Comparison of ENCODE assay signal across 8 cellular contexts in the genomic region with DNA sequence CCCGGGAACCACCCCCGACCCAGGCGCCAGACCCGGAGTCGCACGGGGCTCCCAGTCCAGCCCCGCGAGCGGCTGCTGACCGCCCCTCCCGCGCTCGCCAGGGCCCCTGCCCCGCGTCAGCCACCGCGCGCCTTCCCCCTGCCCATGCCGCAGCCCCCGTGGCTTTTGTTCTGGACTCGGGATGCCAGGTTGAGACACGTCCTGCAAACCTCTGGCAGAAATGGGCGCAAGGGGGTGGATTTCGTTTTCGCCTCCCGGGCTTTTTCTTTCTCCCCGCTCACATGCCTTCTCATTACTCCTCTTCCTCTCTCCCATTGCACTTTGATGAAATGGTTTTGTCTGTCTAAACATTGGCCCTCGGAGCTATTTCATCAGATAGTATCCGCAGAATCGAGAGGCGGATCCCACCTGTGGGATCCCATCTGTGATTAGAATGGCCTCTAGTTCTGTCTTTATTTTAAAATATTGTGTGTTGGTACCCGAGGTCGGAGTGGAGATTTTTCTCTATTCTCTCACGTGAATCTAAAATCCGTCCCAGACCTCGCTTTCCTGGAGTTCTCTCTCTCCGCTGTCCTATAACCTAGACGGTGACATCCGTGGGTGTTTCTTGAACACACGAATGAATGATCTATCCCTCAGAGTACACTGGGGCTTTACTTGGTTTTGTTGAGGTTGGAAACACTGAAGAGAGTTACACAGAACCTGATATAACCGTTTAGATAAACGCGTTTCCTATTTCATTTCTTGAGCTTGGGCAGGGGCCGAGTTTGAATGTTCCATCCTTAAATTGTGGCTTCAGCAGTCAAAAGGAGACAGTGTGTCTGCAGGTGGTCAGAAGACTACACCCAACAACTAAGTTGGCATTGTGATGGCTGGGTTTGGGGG. TPM values are rescaled to one million over a fixed set of nuclear protein-coding genes. Genes with fewer than 3 reads are reported as not detected.
DNase-seq lines count a peak whose midpoint lies in the region; ATAC-seq, FAIRE-seq and TF ChIP-seq lines count a peak whose summit lies in the region.

No MANE protein-coding gene starts in this region.

- 1% methylated on average over 44 of the region's 44 CpGs for WGBS in K562 (ENCODE audit: insufficient coverage, low coverage, missing lambda C conversion rate)
- 9 to 11% methylated on average over 40 to 44 of the region's 44 CpGs for WGBS in lung, 2 donors
- WGBS in urinary bladder: 11% methylated on average over 44 of the region's 44 CpGs

- TF ChIP-seq POLR2A in K562 (conservative IDR thresholded peaks at IDR 0.05): no peak

- H3K4me3 ChIP-seq in GM12865 (ENCODE audit: low read depth, low read length) (peak overlapping the region; percentile 69; the same call in 1 of the 2 replicates), K562 (peak overlapping the region; percentile 81), lung (peak overlapping the region; percentile 49), urinary bladder (ENCODE audit: low read depth, low read length) (peak overlapping the region; percentile 67)

- peak; percentile 22 for ATAC-seq in HG03066 (IDR thresholded peaks at IDR 0.05; ENCODE audit: low read depth, unreplicated experiment)
- ATAC-seq in K562: peak; percentile 64
- no peak for ATAC-seq in lung (ENCODE audit: insufficient read depth, low FRiP score)
- no peak for ATAC-seq in GM18873 (IDR thresholded peaks at IDR 0.05; ENCODE audit: low FRiP score, unreplicated experiment)
- no peak for ATAC-seq in GM19324 (IDR thresholded peaks at IDR 0.05; ENCODE audit: low FRiP score, unreplicated experiment)

- no TSS peak for BruUV-seq in K562 (replicated peaks; lab: Mats Ljungman, UMichigan)

- H3K9ac ChIP-seq in K562 (ENCODE audit: insufficient read depth in 1 of 2, low read depth in 2 of 2, low read length in 2 of 2): peak overlapping the region; percentile 76 to 97

- no peaks in the 10 kb centered on the region for H3K27me3 ChIP-seq in K562 (ENCODE audit: control insufficient read depth in 2 of 2, insufficient read depth in 2 of 2, low read length in 2 of 2)
- H3K27me3 ChIP-seq in lung (ENCODE audit: control insufficient read depth, insufficient read depth): no peaks in the 10 kb centered on the region

- peak overlapping the region; percentile 94 for H2AFZ ChIP-seq in K562 (ENCODE audit: low read depth, low read length)

- no peaks in the 10 kb centered on the region; the same call in 1 of the 2 replicates for H4K20me1 ChIP-seq in K562 (replicated peaks; ENCODE audit: control insufficient read depth, insufficient read depth, low read length)

- H3K9me1 ChIP-seq in K562 (ENCODE audit: control insufficient read depth, insufficient read depth, low read length): no peaks in the 10 kb centered on the region

- H3K36me3 ChIP-seq in K562 (ENCODE audit: control insufficient read depth, insufficient read depth, low read length) (peaks cover 12% of the 10 kb centered on the region; the same call in 1 of the 3 replicates), lung (ENCODE audit: control insufficient read depth in 2 of 2, insufficient read depth in 2 of 2, low read length in 2 of 2) (no peaks in the 10 kb centered on the region), urinary bladder (ENCODE audit: insufficient read depth) (no peaks in the 10 kb centered on the region)

- peak overlapping the region; percentile 90 for H3K4me2 ChIP-seq in K562 (ENCODE audit: insufficient read depth, low read length)

- DNase-seq in GM12865 (ENCODE audit: low read depth) (no peak), K562 (ENCODE audit: extremely low read depth in 1 of 4, low spot score in 3 of 4) (peak; percentile 39 to 51 (median 43)), lung (ENCODE audit: low spot score) (no peak), posterior cingulate gyrus (no peak)

- TF ChIP-seq CTCF in GM12865 (IDR thresholded peaks at IDR 0.05; ENCODE audit: insufficient read depth, low read depth, low read length, missing control alignments): no peak
- TF ChIP-seq CTCF in K562 (IDR thresholded peaks at IDR 0.05 in 2 of 3, conservative IDR thresholded peaks at IDR 0.05 in 1 of 3; ENCODE audit: insufficient read depth in 2 of 3, low read depth in 1 of 3, low read length in 3 of 3): no peak
- no peak for TF ChIP-seq CTCF in lung (IDR thresholded peaks at IDR 0.05; ENCODE audit: control extremely low read depth, extremely low read depth)

- CTCF ChIA-PET in K562 (lab: Yijun Ruan, JAX; ENCODE audit: low intra/inter-chr PET ratio): interaction anchor here (0.6 kb wide), 1 partner anchor 89 kb away, joined by 3 read pairs; no protein-coding TSS in a partner anchor

- POLR2A ChIA-PET in K562 (lab: Yijun Ruan, JAX): interaction anchor here (0.6 to 7.8 kb wide), 15 partner anchors 8 to 250 kb away, joined by 3 to 47 read pairs (median 4); a partner anchor contains a TSS

- peaks cover 39% of the 10 kb centered on the region for H3K79me2 ChIP-seq in K562 (ENCODE audit: control insufficient read depth, insufficient read depth, low read length)

- peaks cover 22 to 35% of the 10 kb centered on the region in 2 experiments for H3K4me1 ChIP-seq in K562 (replicated peaks in 1 of 2; ENCODE audit: control insufficient read depth in 2 of 2, insufficient read depth in 2 of 2, low read length in 2 of 2)
- peaks cover 0 to 8% of the 10 kb centered on the region in 2 donors for H3K4me1 ChIP-seq in lung (ENCODE audit: control insufficient read depth in 2 of 2, insufficient read depth in 2 of 2, low read length in 2 of 2)
- no peaks in the 10 kb centered on the region for H3K4me1 ChIP-seq in urinary bladder (ENCODE audit: insufficient read depth)

- H3K27ac ChIP-seq in K562 (ENCODE audit: extremely low read depth, low read depth, low read length): peak overlapping the region; percentile 84; the same call in 2 of the 3 replicates
- no peak overlapping the region for H3K27ac ChIP-seq in lung (ENCODE audit: low read depth in 1 of 2, low read length in 1 of 2)
- H3K27ac ChIP-seq in urinary bladder (ENCODE audit: low read depth): no peak overlapping the region

- no peak for FAIRE-seq in K562 (lab: Jason Lieb, UNC)

- TF ChIP-seq RAD21 in K562 (CRISPR knock-in tag; conservative IDR thresholded peaks at IDR 0.05 in 1 of 2, IDR thresholded peaks at IDR 0.05 in 1 of 2): no peak

- in situ Hi-C loops in K562 (cut with MboI): no loop called here

- intact Hi-C loops in K562 (cut with micrococcal nuclease) (loop anchor here (5.0 kb wide), 1 partner anchor 114 kb away; a partner anchor contains a TSS), posterior cingulate gyrus (cut with DNase I) (no loop called here)

- no peak for TF ChIP-seq EP300 in K562 (IDR thresholded peaks at IDR 0.05; ENCODE audit: low read length)

- H3K9me3 ChIP-seq in K562 (replicated peaks; ENCODE audit: control insufficient read depth, insufficient read depth, low read depth, low read length) (no peaks in the 10 kb centered on the region), lung (ENCODE audit: control insufficient read depth in 2 of 2, insufficient read depth in 1 of 2, low read length in 1 of 2) (no peaks in the 10 kb centered on the region)

TF ChIP-seq in K562, 482 proteins besides CTCF, POLR2A, EP300 and RAD21 (continues in another document):
- 0 out of 2 replicates have a peak, but pooled peaks have one; percentile 27 for TF ChIP-seq ZNF263 (CRISPR knock-in tag; IDR thresholded peaks at IDR 0.05; ENCODE audit: borderline replicate concordance)
- TF ChIP-seq, protein P1, sequence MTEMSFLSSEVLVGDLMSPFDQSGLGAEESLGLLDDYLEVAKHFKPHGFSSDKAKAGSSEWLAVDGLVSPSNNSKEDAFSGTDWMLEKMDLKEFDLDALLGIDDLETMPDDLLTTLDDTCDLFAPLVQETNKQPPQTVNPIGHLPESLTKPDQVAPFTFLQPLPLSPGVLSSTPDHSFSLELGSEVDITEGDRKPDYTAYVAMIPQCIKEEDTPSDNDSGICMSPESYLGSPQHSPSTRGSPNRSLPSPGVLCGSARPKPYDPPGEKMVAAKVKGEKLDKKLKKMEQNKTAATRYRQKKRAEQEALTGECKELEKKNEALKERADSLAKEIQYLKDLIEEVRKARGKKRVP (CRISPR knock-in tag; IDR thresholded peaks at IDR 0.05): peak; percentile 5; the same call in 1 of the 2 replicates
- 0 out of 2 replicates have a peak, but pooled peaks have one; percentile 6 for TF ChIP-seq ZBTB7A (IDR thresholded peaks at IDR 0.05; ENCODE audit: borderline replicate concordance, control insufficient read depth, low read depth, low read length)
- TF ChIP-seq CBX1 (IDR thresholded peaks at IDR 0.05; ENCODE audit: low read depth): no peak
- TF ChIP-seq MTA1 (IDR thresholded peaks at IDR 0.05; ENCODE audit: borderline replicate concordance): 0 out of 2 replicates have a peak, but pooled peaks have one; percentile 14
- no peak for TF ChIP-seq EWSR1 (IDR thresholded peaks at IDR 0.05; ENCODE audit: borderline replicate concordance, low read depth, partially characterized antibody)

RNA-seq across cellular contexts. Expression of a gene that starts 1.9 kb away (rescaled TPM):
- total RNA-seq in K562 (2011; cell fraction: chromatin; rRNA removed; ENCODE audit: low replicate concordance): 1.1 and 4.5 TPM in 2 replicates
- total RNA-seq in K562 (2011; cell fraction: nucleolus; rRNA removed): 1.5 and 4.3 TPM in 2 replicates
- total RNA-seq in K562 (2011; cell fraction: nucleoplasm; rRNA removed): 3.6 and 4.0 TPM in 2 replicates
- total RNA-seq in K562 (2014; rRNA removed) (20.6 and 23.1 TPM in 2 replicates), K562 (2014; rRNA removed; fragmentation: Illumina TruSeq; extraction: Trizol) (20.4 and 21.6 TPM in 2 replicates), K562 (2015; rRNA removed; fragmentation: Illumina TruSeq; extraction: Trizol) (29.3 and 32.2 TPM in 2 replicates), K562 (2021) (21.1 and 22.5 TPM in 2 replicates), lung (1 to 10 TPM; 1.8 to 2.3 TPM), urinary bladder (10.6 TPM)
- polyA plus RNA-seq in K562 (2011; rRNA removed) (0.46 and 0.49 TPM in 2 replicates), K562 (2014; fragmentation: Illumina TruSeq; extraction: Trizol) (31.1 and 32.4 TPM in 2 replicates), K562 (2014; fragmentation: Nextera tagmentation; extraction: Ambion mirVana) (1 to 10 TPM; 5.2 to 8.5 TPM), K562 (2014; rRNA removed) (17.8 and 21.5 TPM in 2 replicates), lung (under 1 TPM; 0.37 to 0.41 TPM), urinary bladder (2.8 TPM)
- polyA plus RNA-seq in K562 (2011; cell fraction: cytosol; rRNA removed): 0.25 and 0.43 TPM in 2 replicates
- polyA plus RNA-seq in K562 (2011; cell fraction: nucleus; rRNA removed): 0.14 and 0.31 TPM in 2 replicates
- 20.5 and 30.0 TPM in 2 replicates for polyA plus RNA-seq in K562 (2012)
- 0.56 and 0.72 TPM in 2 replicates for polyA minus RNA-seq in K562 (2011; rRNA and poly(A)+ RNA removed)
- polyA minus RNA-seq in K562 (2011; cell fraction: cytosol; rRNA and poly(A)+ RNA removed): 0.64 TPM in 1 of 2 replicates, not detected in the other
- polyA minus RNA-seq in K562 (2011; cell fraction: nucleus; rRNA and poly(A)+ RNA removed): 0.40 and 1.3 TPM in 2 replicates

Comparison
In these comparisons a context has a peak if more than half of its experiments do, and no peak if none do; other contexts are left out.
1. DNase-seq: peak in K562 (4 of 4); none in GM12865 (single experiment), lung (single experiment) and posterior cingulate gyrus (0 of 10).
2. ATAC-seq: peak in HG03066 (single experiment) and K562 (single experiment); none in lung (single experiment), GM18873 (single experiment) and GM19324 (single experiment).
3. Peak in every context shown above with its lines, with median percentiles within 50 percentile points of each other: H3K4me3 ChIP-seq.